ENCODE assay signal across 8 cellular contexts in genomic region chr11:94128746-94129504, GRCh38. TPM values are rescaled to one million over a fixed set of nuclear protein-coding genes. Genes with fewer than 3 reads are reported as not detected.
A peak's percentile ranks its signal among the peaks of the same experiment; 100 is the strongest.
DNase-seq lines count a peak whose midpoint lies in the region; ATAC-seq, FAIRE-seq and TF ChIP-seq lines count a peak whose summit lies in the region.

PANX1 (plus strand) TSS chr11:94128841; CDS start chr11:94129313, 472 bp downstream.

- DNase-seq in GM12892 (ENCODE audit: insufficient read length): peak; percentile 73
- DNase-seq in NCI-H1105 treated with DMSO at 0.1 percent for 48 hours (lab: John Stamatoyannopoulos, UW): peak; percentile 85
- DNase-seq in T-cell: peak; percentile 34 to 81 (median 67)
- DNase-seq in adrenal gland: peak; percentile 72 to 91 (median 83)
- DNase-seq in left ventricle myocardium superior: peak; percentile 92
- peak; percentile 81 to 84 for DNase-seq in psoas muscle
- DNase-seq in urothelium cell line (ENCODE audit: low spot score): peak; percentile 87

- no peak for TF ChIP-seq CTCF in adrenal gland (IDR thresholded peaks at IDR 0.05)
- no peak for TF ChIP-seq CTCF in psoas muscle (IDR thresholded peaks at IDR 0.05)

- intact Hi-C loops in adrenal gland (cut with DNase I) (no loop called here), left ventricle myocardium superior (cut with micrococcal nuclease) (no loop called here), psoas muscle (cut with DNase I) (no loop called here)

- peak within 1 kb of the TSS; percentile 87 to 91 for H3K27ac Mint-ChIP-seq in T-cell

- H3K9me3 ChIP-seq in adrenal gland (replicated peaks in 1 of 3) (no peaks in the 10 kb centered on the region), psoas muscle (no peaks in the 10 kb centered on the region)

- peaks cover 35 to 42% of the 10 kb centered on the region in 2 donors for H3K4me1 ChIP-seq in adrenal gland (replicated peaks in 1 of 2)
- H3K4me1 ChIP-seq in psoas muscle: peaks cover 10% of the 10 kb centered on the region

- peak within 1 kb of the TSS; percentile 17 to 90 (median 65) for H3K4me3 ChIP-seq in adrenal gland
- peak within 1 kb of the TSS; percentile 81 for H3K4me3 ChIP-seq in psoas muscle

- no peaks in the 10 kb centered on the region for H3K36me3 ChIP-seq in adrenal gland (replicated peaks in 1 of 2)
- H3K36me3 ChIP-seq in psoas muscle (ENCODE audit: insufficient read depth in 1 of 2, low read depth in 1 of 2): no peaks in the 10 kb centered on the region

- H3K27ac ChIP-seq in adrenal gland (peak within 1 kb of the TSS; percentile 56 to 96 (median 94)), psoas muscle (peak within 1 kb of the TSS; percentile 82)

- no peaks in the 10 kb centered on the region for H3K9me3 Mint-ChIP-seq in T-cell

- ATAC-seq in HG02678 (IDR thresholded peaks at IDR 0.05; ENCODE audit: unreplicated experiment) (peak; percentile 89), T-cell (replicated peaks in 1 of 4) (peak; percentile 85 to 91 (median 87)), left ventricle myocardium superior (peak; percentile 92), psoas muscle (peak; percentile 71 to 86 (median 85))

- WGBS in adrenal gland, 4 donors: 0% methylated on average over 20 to 92 of the region's 92 CpGs; no CpG with 5 or more reads in 1 of the 4 donors
- WGBS in psoas muscle, 3 donors: 0 to 1% (median 0%) methylated on average over 70 to 92 of the region's 92 CpGs

- POLR2A ChIA-PET in T-cell (lab: Charles Lee): interaction anchor here in 1 of 2 donors (0.7 to 1.1 kb wide), 4 partner anchors 9 to 387 kb away, joined by 3 to 6 read pairs (median 3); partner anchors contain the start of genes C11orf54, MED17 and TAF1D

- no peaks in the 10 kb centered on the region for H3K27me3 Mint-ChIP-seq in T-cell

- H3K27me3 ChIP-seq in adrenal gland: no peaks in the 10 kb centered on the region
- peaks cover 0 to 23% (median 0%) of the 10 kb centered on the region in 3 donors for H3K27me3 ChIP-seq in psoas muscle (ENCODE audit: insufficient read depth in 3 of 3, low read length in 2 of 3)

- FAIRE-seq in GM12892 (lab: Jason Lieb, UNC) (peak; percentile 87), urothelium cell line (lab: Jason Lieb, UNC) (no peak)

- H3K36me3 Mint-ChIP-seq in T-cell: no peaks in the 10 kb centered on the region

- H3K4me3 Mint-ChIP-seq in T-cell: no peak within 1 kb of the TSS

- CTCF ChIA-PET in T-cell (lab: Charles Lee): interaction anchor here in 1 of 2 donors (0.6 to 0.9 kb wide), 2 partner anchors 376 to 808 kb away, joined by 3 to 6 read pairs; no protein-coding TSS in a partner anchor

- peaks cover 29 to 33% (median 30%) of the 10 kb centered on the region in 3 donors for H3K4me1 Mint-ChIP-seq in T-cell

- TF ChIP-seq POLR2A in GM12892 (IDR thresholded peaks at IDR 0.05; ENCODE audit: low read depth, low read length) (no peak; the same call in 1 of the 2 replicates), adrenal gland (IDR thresholded peaks at IDR 0.05) (peak; percentile 56 to 78)

RNA-seq across cellular contexts. Expression of gene PANX1, which starts in this region (rescaled TPM):
- 9.6 TPM for polyA plus RNA-seq in GM12892 (2012; ENCODE audit: missing spikeins)
- total RNA-seq in T-cell (1 to 10 TPM; 7.9 to 9.8 (median 8.7) TPM), adrenal gland (10 to 100 TPM; 12.9 to 30.5 (median 17.3) TPM), left ventricle myocardium superior (17.4 TPM), psoas muscle (10 to 100 TPM in 3 of 4 donors, 1 to 10 TPM in 1; 9.2 to 87.2 (median 23.7) TPM)
- polyA plus RNA-seq in adrenal gland (10 to 100 TPM in 1 of 3 donors, 1 to 10 TPM in 2; 3.3 to 17.0 (median 3.3) TPM), psoas muscle (10 to 100 TPM; 14.3 to 45.7 (median 41.9) TPM)

Comparison
In these comparisons a context has a peak if more than half of its experiments do, and no peak if none do; other contexts are left out.
1. Peak in every context shown above with its lines: DNase-seq, ATAC-seq, H3K4me3 ChIP-seq and H3K27ac ChIP-seq.